ENCODE assay signal across 8 cellular contexts in the genomic region with DNA sequence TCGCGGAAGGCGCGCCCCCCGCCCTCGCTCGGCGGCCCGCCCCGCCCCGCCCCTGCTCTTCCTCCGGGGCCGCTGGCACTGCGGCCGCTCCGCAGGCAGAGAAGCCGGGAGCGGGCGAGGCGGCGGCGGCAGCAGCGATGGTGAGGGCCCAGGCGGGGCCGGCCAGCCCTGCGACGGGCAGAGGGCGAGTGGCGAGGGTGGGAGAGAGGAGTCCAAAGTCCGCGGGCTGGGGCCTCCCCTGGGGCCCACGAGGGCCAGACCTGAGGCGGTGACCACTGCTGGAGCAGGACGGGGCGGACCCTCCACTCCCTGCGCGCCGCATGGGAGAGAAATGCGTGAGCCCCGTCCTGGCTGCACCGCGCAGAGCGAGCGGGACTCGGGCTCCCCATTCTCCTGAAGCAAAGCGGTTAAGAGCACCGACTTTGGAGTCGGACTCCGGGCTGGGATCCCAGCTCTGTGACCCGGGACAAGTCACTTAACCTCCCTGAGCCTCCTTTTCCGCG. TPM values are rescaled to one million over a fixed set of nuclear protein-coding genes. Genes with fewer than 3 reads are reported as not detected.
A peak's percentile ranks its signal among the peaks of the same experiment; 100 is the strongest.
DNase-seq lines count a peak whose midpoint lies in the region; ATAC-seq and TF ChIP-seq lines count a peak whose summit lies in the region.

A gene with protein sequence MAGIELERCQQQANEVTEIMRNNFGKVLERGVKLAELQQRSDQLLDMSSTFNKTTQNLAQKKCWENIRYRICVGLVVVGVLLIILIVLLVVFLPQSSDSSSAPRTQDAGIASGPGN (plus strand): TSS at position 78 of the 503 bp plus-strand sequence. CDS start 60 bp downstream, at position 138.

- no peak within 1 kb of the TSS for H3K23ac ChIP-seq in mesenchymal stem cell (ENCODE audit: low read length in 2 of 2)

- ATAC-seq in GM23338 = peak; percentile 87
- peak; percentile 7 to 83 for ATAC-seq in upper lobe of left lung (ENCODE audit: low FRiP score in 2 of 2)

- H3K9me2 ChIP-seq in GM23338 (ENCODE audit: insufficient read depth) = no peaks in the 10 kb centered on the region

- peak; percentile 65 for DNase-seq in D341Med (ENCODE audit: low spot score)
- DNase-seq in GM23338 (ENCODE audit: low spot score) = peak; percentile 55
- DNase-seq in T-helper 1 cell = peak in 3 of 5 donors; percentile 26 to 42 (median 31)
- no peak for DNase-seq in mesenchymal stem cell
- DNase-seq in upper lobe of left lung = peak in 1 of 2 donors; percentile 90
- no peak for DNase-seq in RKO (ENCODE audit: low spot score)
- no peak for DNase-seq in stimulated activated CD4-positive, alpha-beta T cell treated with anti-CD3 and anti-CD28 coated beads, Interleukin-4, amount 100 ng/mL, for 1 hour

- peak within 1 kb of the TSS; percentile 70 to 77 for H3K4ac ChIP-seq in mesenchymal stem cell (ENCODE audit: low read depth in 1 of 2, low read length in 2 of 2)

- H2BK12ac ChIP-seq in mesenchymal stem cell (ENCODE audit: low read length in 2 of 2) = peak within 1 kb of the TSS; percentile 69 to 76

- H3K79me2 ChIP-seq in GM23338 (replicated peaks; ENCODE audit: insufficient read depth) = no peaks in the 10 kb centered on the region

- peak within 1 kb of the TSS; percentile 65 for H3K4me3 ChIP-seq in GM23338
- peak within 1 kb of the TSS; percentile 10 for H3K4me3 ChIP-seq in ectodermal cell (ENCODE audit: insufficient read depth, low read depth, low read length)
- H3K4me3 ChIP-seq in mesenchymal stem cell (ENCODE audit: insufficient read depth in 1 of 2, low read depth in 1 of 2, low read length in 2 of 2) = peak within 1 kb of the TSS in 1 of 2 experiments; percentile 84
- H3K4me3 ChIP-seq in upper lobe of left lung = peak within 1 kb of the TSS; percentile 49 to 69 (median 61)

- peaks cover 4% of the 10 kb centered on the region for H3K79me1 ChIP-seq in mesenchymal stem cell (replicated peaks; ENCODE audit: low read length, poor library complexity, severe bottlenecking)

- H2BK120ac ChIP-seq in mesenchymal stem cell (ENCODE audit: low read depth, low read length) = peak within 1 kb of the TSS; percentile 87

- H3K4me1 ChIP-seq in GM23338 (ENCODE audit: insufficient read depth) (peaks cover 13% of the 10 kb centered on the region; the same call in 1 of the 2 replicates), ectodermal cell (ENCODE audit: control insufficient read depth, insufficient read depth, low read length) (peaks cover 9% of the 10 kb centered on the region), mesenchymal stem cell (ENCODE audit: control insufficient read depth, insufficient read depth, low read depth, low read length) (peaks cover 24% of the 10 kb centered on the region), upper lobe of left lung (peaks cover 78 to 93% (median 91%) of the 10 kb centered on the region in 4 donors)

- peak within 1 kb of the TSS; percentile 95 for H2AFZ ChIP-seq in GM23338
- H2AFZ ChIP-seq in mesenchymal stem cell (ENCODE audit: low read depth, low read length) = peak within 1 kb of the TSS; percentile 20

- H3K36me3 ChIP-seq in GM23338 (ENCODE audit: insufficient read depth) (no peaks in the 10 kb centered on the region), ectodermal cell (ENCODE audit: control insufficient read depth, insufficient read depth, low read length) (no peaks in the 10 kb centered on the region), mesenchymal stem cell (ENCODE audit: control insufficient read depth in 1 of 2, insufficient read depth in 2 of 2, low read depth in 1 of 2, low read length in 2 of 2) (peaks cover 0 to 20% of the 10 kb centered on the region in 2 experiments), upper lobe of left lung (peaks cover 0 to 20% (median 10%) of the 10 kb centered on the region in 4 donors)

- H2BK5ac ChIP-seq in mesenchymal stem cell (ENCODE audit: low read depth, low read length, poor library complexity, severe bottlenecking) = no peak within 1 kb of the TSS

- TF ChIP-seq EP300 in upper lobe of left lung (IDR thresholded peaks at IDR 0.05) = no peak

- H3K27ac Mint-ChIP-seq in GM23338 = no peak within 1 kb of the TSS

- TF ChIP-seq POLR2A in upper lobe of left lung (IDR thresholded peaks at IDR 0.05) = peak in 1 of 4 donors; percentile 63

- H4K91ac ChIP-seq in mesenchymal stem cell (ENCODE audit: low read length) = peak within 1 kb of the TSS; percentile 48

- peak within 1 kb of the TSS; percentile 59 to 87 for H3K18ac ChIP-seq in mesenchymal stem cell (ENCODE audit: low read depth in 1 of 2, low read length in 2 of 2)

- H3K27me3 ChIP-seq in GM23338 (ENCODE audit: insufficient read depth) (peaks cover 31% of the 10 kb centered on the region), ectodermal cell (ENCODE audit: control insufficient read depth, insufficient read depth, low read length, poor library complexity, severe bottlenecking) (peaks cover 35% of the 10 kb centered on the region), mesenchymal stem cell (ENCODE audit: control insufficient read depth in 1 of 2, insufficient read depth in 1 of 2, low read length in 2 of 2) (no peaks in the 10 kb centered on the region), upper lobe of left lung (no peaks in the 10 kb centered on the region)

- peaks cover 10% of the 10 kb centered on the region; the same call in 1 of the 3 replicates for H3K36me3 Mint-ChIP-seq in GM23338 (ENCODE audit: low read depth)

- peak within 1 kb of the TSS; percentile 85 for H3K9ac ChIP-seq in mesenchymal stem cell (ENCODE audit: low read length)

- H4K20me1 ChIP-seq in GM23338 (replicated peaks; ENCODE audit: insufficient read depth) = no peaks in the 10 kb centered on the region

- peak within 1 kb of the TSS; percentile 67 for H3K4me3 Mint-ChIP-seq in GM23338

- TF ChIP-seq CTCF in GM23338 (conservative IDR thresholded peaks at IDR 0.05; ENCODE audit: low read depth in 2 of 2) (no peak), upper lobe of left lung (IDR thresholded peaks at IDR 0.05) (no peak)

- peak within 1 kb of the TSS; percentile 96 for H4K8ac ChIP-seq in mesenchymal stem cell (ENCODE audit: low read length)

- peak within 1 kb of the TSS; percentile 86 for H3K4me2 ChIP-seq in GM23338
- no peak within 1 kb of the TSS for H3K4me2 ChIP-seq in mesenchymal stem cell (ENCODE audit: low read length, poor library complexity, severe bottlenecking)

- peaks cover 28% of the 10 kb centered on the region for H3K27me3 Mint-ChIP-seq in GM23338 (ENCODE audit: insufficient read depth, low read depth, poor library complexity)

- 0 out of 2 replicates have a peak, but pooled peaks cover 3% of the 10 kb centered on the region for H3F3A ChIP-seq in GM23338 (replicated peaks; ENCODE audit: low read depth)

- 52 to 54% methylated on average over 52 of the region's 52 CpGs for WGBS in ectodermal cell, 2 experiments
- WGBS in mesenchymal stem cell = 54% methylated on average over 49 of the region's 52 CpGs
- WGBS in upper lobe of left lung, 2 donors = 8 to 19% methylated on average over 2 to 29 of the region's 52 CpGs

- H3K4me1 Mint-ChIP-seq in GM23338 = peaks cover 14% of the 10 kb centered on the region

- 0 out of 3 replicates have a peak, but pooled peaks cover 3% of the 10 kb centered on the region for H3K9me3 Mint-ChIP-seq in GM23338

- H3K14ac ChIP-seq in mesenchymal stem cell (ENCODE audit: low read length in 2 of 2) = no peak within 1 kb of the TSS

- H3K9me3 ChIP-seq in ectodermal cell (ENCODE audit: control insufficient read depth, low read length) (no peaks in the 10 kb centered on the region), mesenchymal stem cell (ENCODE audit: control insufficient read depth, low read length) (no peaks in the 10 kb centered on the region), upper lobe of left lung (no peaks in the 10 kb centered on the region)

- H3K27ac ChIP-seq in GM23338 (ENCODE audit: low read depth) (no peak within 1 kb of the TSS), ectodermal cell (ENCODE audit: insufficient read depth, low read depth, low read length, poor library complexity, severe bottlenecking) (no peak within 1 kb of the TSS), mesenchymal stem cell (ENCODE audit: low read length, poor library complexity, severe bottlenecking) (peak within 1 kb of the TSS; percentile 38), upper lobe of left lung (peak within 1 kb of the TSS; percentile 89 to 97 (median 96))

- peak within 1 kb of the TSS; percentile 73 for H2AK5ac ChIP-seq in mesenchymal stem cell (ENCODE audit: low read length, severe bottlenecking)

- peak within 1 kb of the TSS; percentile 93 for H2BK15ac ChIP-seq in mesenchymal stem cell (ENCODE audit: low read depth, poor library complexity, severe bottlenecking)

TF ChIP-seq in GM23338, 12 proteins besides CTCF, POLR2A, EP300 and RAD21:
- TF ChIP-seq POLR2AphosphoS5 (IDR thresholded peaks at IDR 0.05; ENCODE audit: low read depth) = peak; percentile 48; the same call in 1 of the 2 replicates
- TF ChIP-seq, protein P1, sequence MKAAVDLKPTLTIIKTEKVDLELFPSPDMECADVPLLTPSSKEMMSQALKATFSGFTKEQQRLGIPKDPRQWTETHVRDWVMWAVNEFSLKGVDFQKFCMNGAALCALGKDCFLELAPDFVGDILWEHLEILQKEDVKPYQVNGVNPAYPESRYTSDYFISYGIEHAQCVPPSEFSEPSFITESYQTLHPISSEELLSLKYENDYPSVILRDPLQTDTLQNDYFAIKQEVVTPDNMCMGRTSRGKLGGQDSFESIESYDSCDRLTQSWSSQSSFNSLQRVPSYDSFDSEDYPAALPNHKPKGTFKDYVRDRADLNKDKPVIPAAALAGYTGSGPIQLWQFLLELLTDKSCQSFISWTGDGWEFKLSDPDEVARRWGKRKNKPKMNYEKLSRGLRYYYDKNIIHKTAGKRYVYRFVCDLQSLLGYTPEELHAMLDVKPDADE (IDR thresholded peaks at IDR 0.05) = no peak
TF ChIP-seq in GM23338: peak in this region for 1.

RNA-seq across cellular contexts. Expression of the gene that starts here (rescaled TPM):
- 0.87 and 2.6 TPM in 2 replicates for total RNA-seq in GM23338 (2014; rRNA removed; shearing (Covaris generic))
- 5.5 and 7.8 TPM in 2 replicates for polyA plus RNA-seq in GM23338 (2016; fragmentation: Nextera tagmentation; extraction: Ambion mirVana)
- polyA plus RNA-seq in ectodermal cell (2013, experiment 1 of 4) = 3.3 TPM
- polyA plus RNA-seq in ectodermal cell (2013, experiment 2 of 4) = 4.0 TPM
- 3.5 TPM for polyA plus RNA-seq in ectodermal cell (2013, experiment 3 of 4)
- polyA plus RNA-seq in ectodermal cell (2013, experiment 4 of 4) = 6.6 TPM
- 23.5 TPM for polyA plus RNA-seq in mesenchymal stem cell (2013, experiment 1 of 2)
- polyA plus RNA-seq in mesenchymal stem cell (2013, experiment 2 of 2) = 25.7 TPM
- 100 to 1,000 TPM in 1 of 6 donors, 10 to 100 TPM in 5; 20.5 to 105 (median 44.0) TPM for total RNA-seq in upper lobe of left lung

Comparison
In these comparisons a context has a peak if more than half of its experiments do, and no peak if none do; other contexts are left out.
1. DNase-seq: peak in D341Med (single experiment), GM23338 (single experiment) and T-helper 1 cell (3 of 5); none in mesenchymal stem cell (single experiment), RKO (single experiment) and stimulated activated CD4-positive, alpha-beta T cell treated with anti-CD3 and anti-CD28 coated beads, Interleukin-4, amount 100 ng/mL, for 1 hour (single experiment).
2. H3K27ac ChIP-seq: peak in mesenchymal stem cell (single experiment) and upper lobe of left lung (4 of 4); none in GM23338 (single experiment) and ectodermal cell (single experiment).